Comparison of ENCODE assay signal across 24 cellular contexts in the genomic region with DNA sequence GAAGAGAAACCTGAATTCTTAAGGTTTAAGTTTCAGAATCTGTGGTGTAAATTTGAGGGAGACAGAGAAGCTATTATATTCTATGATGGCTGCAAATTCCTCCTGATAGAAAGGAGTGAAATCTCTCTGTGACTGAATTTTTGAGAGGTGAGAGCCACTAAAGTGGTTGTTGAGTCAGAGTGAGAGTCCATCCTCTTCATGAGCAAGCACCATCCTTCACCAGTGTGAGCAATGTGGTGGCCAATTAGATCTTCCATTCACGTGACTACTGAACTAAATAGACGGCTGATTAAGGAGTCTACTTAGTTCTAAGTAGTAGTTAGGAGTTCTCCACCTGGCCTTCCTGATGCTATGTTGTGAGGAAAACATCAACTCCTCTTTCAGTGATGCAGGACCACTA.
DNase-seq lines count a peak whose midpoint lies in the region; ATAC-seq, FAIRE-seq and TF ChIP-seq lines count a peak whose summit lies in the region.
"Had no signal": no experiment of that assay in that cellular context is flagged by ENCODE, and none has a peak within 500 bp of the region (broad histone marks: within the 10 kb centered on the region; RNA-seq: fewer than 3 reads in every experiment).

No MANE protein-coding gene starts in this region.

- no peak overlapping the region for H3K4me2 ChIP-seq in GM23248 (ENCODE audit: unreplicated experiment)
- H3K4me2 ChIP-seq in H1 (ENCODE audit: insufficient read depth in 1 of 2, low read depth in 2 of 2, low read length in 2 of 2) = no peak overlapping the region
- H3K4me2 ChIP-seq: KMS-11 had no signal

- H3K18ac ChIP-seq in H1 (ENCODE audit: extremely low read depth, low read length) = no peak overlapping the region

- no peak overlapping the region for H4K8ac ChIP-seq in H1 (ENCODE audit: extremely low read depth, insufficient read depth, low read length)

- TF ChIP-seq CTCF in H1 (IDR thresholded peaks at IDR 0.05; ENCODE audit: control extremely low read depth in 1 of 3, insufficient read depth in 1 of 3, low read depth in 1 of 3, low read length in 3 of 3) = no peak

- CTCF ChIA-PET in H1 (lab: Charles Lee; ENCODE audit: partially characterized antibody) = no interaction called here

- H3K79me2 ChIP-seq in GM23248 (ENCODE audit: insufficient read depth) (no peaks in the 10 kb centered on the region), H1 (ENCODE audit: control insufficient read depth in 1 of 2, insufficient read depth in 2 of 2, low read length in 2 of 2) (no peaks in the 10 kb centered on the region)

- H3K9me2 ChIP-seq in GM23248 (ENCODE audit: insufficient read depth) = no peaks in the 10 kb centered on the region

- DNase-seq in GM23248 (peak; percentile 0), HT1080 (ENCODE audit: low read depth) (peak; percentile 56), H1 (ENCODE audit: low read depth in 1 of 2, low spot score in 2 of 2) (no peak), H4 (ENCODE audit: low spot score) (no peak), ureter (ENCODE audit: low spot score) (no peak), cardiac septum (ENCODE audit: low spot score) (no peak)
- DNase-seq in stimulated activated CD4-positive, alpha-beta T cell treated with anti-CD3 and anti-CD28 coated beads, Interleukin-2, amount 100 ng/mL, for 48 hours = no peak
- DNase-seq: ACHN; BE2C; C1 segment of cervical spinal cord; CD4-positive, CD25-positive, alpha-beta regulatory T cell; CD8-positive, alpha-beta memory T cell; COR-L47; DMS 273 treated with DMSO at 0.1 percent for 48 hours; DMS53; DND-41; EL; GOT3 had no signal

- no peak for FAIRE-seq in H1 (lab: Jason Lieb, UNC)
- FAIRE-seq: A204.1, GM12891, GM18507 had no signal

- H4K20me1 ChIP-seq in GM23248 (ENCODE audit: insufficient read depth) (no peaks in the 10 kb centered on the region), H1 (replicated peaks in 1 of 2; ENCODE audit: control insufficient read depth in 1 of 2, insufficient read depth in 2 of 2, low read length in 2 of 2) (no peaks in the 10 kb centered on the region)

- no peak overlapping the region for H3K4me3 ChIP-seq in GM23248
- no peak overlapping the region for H3K4me3 ChIP-seq in H1 (ENCODE audit: extremely low read depth in 1 of 4, insufficient read depth in 2 of 4, low read depth in 3 of 4, low read length in 4 of 4)
- H3K4me3 ChIP-seq: HAP-1 had no signal

- WGBS in GM23248 (ENCODE audit: low coverage in 1 of 2, low lambda C conversion rate in 2 of 2, missing lambda C conversion rate in 2 of 2), 2 experiments = 26 to 39% methylated on average over 2 of the region's 2 CpGs
- 91% methylated on average over 2 of the region's 2 CpGs; no CpG with 5 or more reads in 1 of the 2 experiments for WGBS in H1 (ENCODE audit: extremely low coverage in 1 of 2, insufficient coverage in 1 of 2, insufficient read length in 1 of 2, insufficient replicate concordance in 2 of 2, low coverage in 1 of 2, low lambda C conversion rate in 2 of 2, missing lambda C conversion rate in 1 of 2), 2 experiments

- no peak overlapping the region for H3K56ac ChIP-seq in H1 (replicated peaks; ENCODE audit: insufficient read length, low read depth, low read length)

- no peak for TF ChIP-seq EP300 in H1 (IDR thresholded peaks at IDR 0.05; ENCODE audit: borderline replicate concordance in 1 of 2, low read depth in 2 of 2, low read length in 2 of 2)

- H3K27me3 ChIP-seq in GM23248 (replicated peaks; ENCODE audit: insufficient read depth) (no peaks in the 10 kb centered on the region), H1 (replicated peaks in 1 of 4; ENCODE audit: control insufficient read depth in 3 of 4, extremely low read depth in 1 of 4, insufficient read depth in 3 of 4, low read length in 3 of 4) (no peaks in the 10 kb centered on the region)
- H3K27me3 ChIP-seq: BE2C had no signal

- H2AK5ac ChIP-seq in H1 (ENCODE audit: low read depth, low read length) = no peak overlapping the region

- H3K36me3 ChIP-seq in GM23248 (ENCODE audit: low read depth) (no peaks in the 10 kb centered on the region), H1 (ENCODE audit: control insufficient read depth in 2 of 4, insufficient read depth in 4 of 4, low read length in 3 of 4) (no peaks in the 10 kb centered on the region)
- H3K36me3 ChIP-seq: BE2C, HAP-1 had no signal

- no peak overlapping the region for H2BK5ac ChIP-seq in H1 (ENCODE audit: low read depth, low read length)

- no peak overlapping the region for H3K23ac ChIP-seq in H1 (ENCODE audit: insufficient read length)

- H3K4ac ChIP-seq in H1 (replicated peaks; ENCODE audit: insufficient read length, low read depth, low read length) = no peak overlapping the region

- no peak overlapping the region for H3K9ac ChIP-seq in GM23248
- no peak overlapping the region for H3K9ac ChIP-seq in H1 (replicated peaks in 1 of 4; ENCODE audit: extremely low read depth in 1 of 4, low read depth in 3 of 4, low read length in 3 of 4)
- H3K9ac ChIP-seq: KMS-11 had no signal

- POLR2A ChIA-PET in H1 (lab: Charles Lee; ENCODE audit: partially characterized antibody) = no interaction called here

- no peaks in the 10 kb centered on the region for H3K4me1 ChIP-seq in GM23248 (ENCODE audit: insufficient read depth)
- H3K4me1 ChIP-seq in H1 (replicated peaks in 1 of 4; ENCODE audit: control insufficient read depth in 3 of 4, insufficient read depth in 4 of 4, low read length in 3 of 4) = no peaks in the 10 kb centered on the region
- H3K4me1 ChIP-seq: BE2C, HAP-1 had no signal

- no peak overlapping the region for H2BK15ac ChIP-seq in H1 (ENCODE audit: low read length)

- H4K5ac ChIP-seq in H1 (ENCODE audit: insufficient read length, low read depth, low read length) = no peak overlapping the region

- in situ Hi-C loops in GM23248 (cut with MboI) = no loop called here

- no peaks in the 10 kb centered on the region for H3K79me1 ChIP-seq in H1 (ENCODE audit: low read depth, low read length)

- no peak overlapping the region for H2BK120ac ChIP-seq in H1 (replicated peaks; ENCODE audit: low read depth, low read length)

- intact Hi-C loops in cardiac septum (cut with DNase I) = no loop called here

- no peak overlapping the region for H2BK12ac ChIP-seq in H1 (ENCODE audit: low read depth, low read length)

- no peaks in the 10 kb centered on the region for H3K23me2 ChIP-seq in H1 (ENCODE audit: low read depth, low read length)

- no peak overlapping the region for H2AFZ ChIP-seq in GM23248
- 0 out of 2 replicates have a peak overlapping the region, but pooled peaks have one; percentile 51 for H2AFZ ChIP-seq in H1 (ENCODE audit: low read length)

- ATAC-seq in HG03039 (IDR thresholded peaks at IDR 0.05; ENCODE audit: unreplicated experiment) = peak; percentile 64

- H3K27ac ChIP-seq in GM23248 (no peak overlapping the region), H1 (ENCODE audit: low read depth, low read length) (no peak overlapping the region)
- H3K27ac ChIP-seq: KMS-11 had no signal

- TF ChIP-seq POLR2A in H1 (IDR thresholded peaks at IDR 0.05; ENCODE audit: control extremely low read depth in 1 of 2, low read depth in 2 of 2, low read length in 2 of 2) = no peak

- H3F3A ChIP-seq in GM23248 (ENCODE audit: insufficient read depth) = no peaks in the 10 kb centered on the region

- H2BK20ac ChIP-seq in H1 (ENCODE audit: low read length) = no peak overlapping the region

- H3K9me3 ChIP-seq in GM23248 (ENCODE audit: low read depth) (no peaks in the 10 kb centered on the region), H1 (ENCODE audit: insufficient read depth in 2 of 2, low read depth in 1 of 2, low read length in 1 of 2) (no peaks in the 10 kb centered on the region)
- H3K9me3 ChIP-seq: BE2C, HAP-1 had no signal

- no peak overlapping the region for H3K14ac ChIP-seq in H1 (ENCODE audit: insufficient read length)

- TF ChIP-seq RAD21 in H1 (IDR thresholded peaks at IDR 0.05 in 1 of 2, conservative IDR thresholded peaks at IDR 0.05 in 1 of 2; ENCODE audit: low read depth in 2 of 2, low read length in 2 of 2) = no peak

- no peak overlapping the region for H4K91ac ChIP-seq in H1 (replicated peaks; ENCODE audit: insufficient read length, low read length)

TF ChIP-seq in H1, 55 proteins besides CTCF, POLR2A, EP300 and RAD21:
- TF ChIP-seq EZH2 (IDR thresholded peaks at IDR 0.05; ENCODE audit: low read depth, low read length, severe bottlenecking) = no peak
- no peak for TF ChIP-seq RNF2 (IDR thresholded peaks at IDR 0.05; ENCODE audit: borderline replicate concordance, low read depth, low read length, missing control alignments, poor library complexity, severe bottlenecking)
- no peak for TF ChIP-seq RXRA (IDR thresholded peaks at IDR 0.05; ENCODE audit: insufficient read depth, low read depth, low read length)
- TF ChIP-seq, protein P1, sequence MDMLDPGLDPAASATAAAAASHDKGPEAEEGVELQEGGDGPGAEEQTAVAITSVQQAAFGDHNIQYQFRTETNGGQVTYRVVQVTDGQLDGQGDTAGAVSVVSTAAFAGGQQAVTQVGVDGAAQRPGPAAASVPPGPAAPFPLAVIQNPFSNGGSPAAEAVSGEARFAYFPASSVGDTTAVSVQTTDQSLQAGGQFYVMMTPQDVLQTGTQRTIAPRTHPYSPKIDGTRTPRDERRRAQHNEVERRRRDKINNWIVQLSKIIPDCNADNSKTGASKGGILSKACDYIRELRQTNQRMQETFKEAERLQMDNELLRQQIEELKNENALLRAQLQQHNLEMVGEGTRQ (IDR thresholded peaks at IDR 0.05; ENCODE audit: low read length) = no peak
- TF ChIP-seq KDM4A (IDR thresholded peaks at IDR 0.05; ENCODE audit: low read depth, low read length, severe bottlenecking) = no peak
- TF ChIP-seq SP2 (IDR thresholded peaks at IDR 0.05; ENCODE audit: low read length) = no peak
- no peak for TF ChIP-seq SIN3A (conservative IDR thresholded peaks at IDR 0.05 in 1 of 2, IDR thresholded peaks at IDR 0.05 in 1 of 2; ENCODE audit: low read depth in 1 of 2, low read length in 2 of 2)
- no peak for TF ChIP-seq HDAC6 (IDR thresholded peaks at IDR 0.05; ENCODE audit: low read depth, low read length)
- TF ChIP-seq FOSL1 (IDR thresholded peaks at IDR 0.05; ENCODE audit: insufficient read depth, low read depth, low read length) = no peak
- no peak for TF ChIP-seq CEBPB (IDR thresholded peaks at IDR 0.05; ENCODE audit: low read depth, low read length)
- TF ChIP-seq POLR2AphosphoS5 (IDR thresholded peaks at IDR 0.05; ENCODE audit: low read depth, low read length) = no peak
- no peak for TF ChIP-seq NANOG (IDR thresholded peaks at IDR 0.05; ENCODE audit: insufficient read depth, low read depth, low read length, poor library complexity, severe bottlenecking)
- no peak for TF ChIP-seq SIX5 (IDR thresholded peaks at IDR 0.05; ENCODE audit: low read depth, low read length)
- TF ChIP-seq JUND (IDR thresholded peaks at IDR 0.05; ENCODE audit: low read length) = no peak
- no peak for TF ChIP-seq RFX5 (IDR thresholded peaks at IDR 0.05; ENCODE audit: borderline replicate concordance, low read depth, low read length)
- no peak for TF ChIP-seq TEAD4 (IDR thresholded peaks at IDR 0.05; ENCODE audit: low read depth, low read length)
- no peak for TF ChIP-seq POU5F1 (IDR thresholded peaks at IDR 0.05; ENCODE audit: low read depth, low read length)

Comparison
In these comparisons a context has a peak if more than half of its experiments do, and no peak if none do; other contexts are left out.
1. DNase-seq: peak in GM23248 (single experiment) and HT1080 (single experiment); none in H1 (0 of 2), H4 (single experiment), ureter (single experiment), stimulated activated CD4-positive, alpha-beta T cell treated with anti-CD3 and anti-CD28 coated beads, Interleukin-2, amount 100 ng/mL, for 48 hours (0 of 2) and cardiac septum (single experiment).